Comparison of ENCODE assay signal across 8 cellular contexts in genomic region chr7:56063882-56064625, GRCh38. TPM values are rescaled to one million over a fixed set of nuclear protein-coding genes. Genes with fewer than 3 reads are reported as not detected.
DNase-seq lines count a peak whose midpoint lies in the region; ATAC-seq and TF ChIP-seq lines count a peak whose summit lies in the region.

Gene SUMF2 (plus strand): TSS chr7:56064286. CDS start chr7:56064312, 26 bp downstream.

- peaks cover 7% of the 10 kb centered on the region; the same call in 2 of the 3 replicates for H3K4me1 Mint-ChIP-seq in GM23338
- peaks cover 38% of the 10 kb centered on the region for H3K4me1 Mint-ChIP-seq in activated T-helper 2 cell treated with anti-CD3 and anti-CD28 coated beads, Interferon-gamma antibody, Interleukin-2, Interleukin-4, amounts not matched to agents 10 μg/mL and 5 μg/mL and 100 μg/mL, durations not matched to agents 14 hours and 24 hours and 36 hours (ENCODE audit: low read depth)
- H3K4me1 Mint-ChIP-seq in natural killer cell treated with Interleukin-12 subunit alpha and Interleukin-12 subunit beta and Interleukin-15 and Interleukin-18, amount 100 ng/mL, for 72 hours (ENCODE audit: low read depth in 2 of 2) = peaks cover 25 to 29% of the 10 kb centered on the region in 2 donors

- no peaks in the 10 kb centered on the region for H3K27me3 ChIP-seq in GM23338 (ENCODE audit: insufficient read depth)
- H3K27me3 ChIP-seq in RWPE2 (ENCODE audit: insufficient read depth, poor library complexity, severe bottlenecking) = no peaks in the 10 kb centered on the region

- no peaks in the 10 kb centered on the region for H3K9me3 Mint-ChIP-seq in GM23338
- H3K9me3 Mint-ChIP-seq in activated T-helper 2 cell treated with anti-CD3 and anti-CD28 coated beads, Interferon-gamma antibody, Interleukin-2, Interleukin-4, amounts not matched to agents 10 μg/mL and 5 μg/mL and 100 μg/mL, durations not matched to agents 14 hours and 24 hours and 36 hours = no peaks in the 10 kb centered on the region
- H3K9me3 Mint-ChIP-seq in natural killer cell treated with Interleukin-12 subunit alpha and Interleukin-12 subunit beta and Interleukin-15 and Interleukin-18, amount 100 ng/mL, for 72 hours = no peaks in the 10 kb centered on the region

- H3F3A ChIP-seq in GM23338 (replicated peaks; ENCODE audit: low read depth) = peaks cover 41% of the 10 kb centered on the region

- TF ChIP-seq CTCF in GM23338 (conservative IDR thresholded peaks at IDR 0.05; ENCODE audit: low read depth in 2 of 2) (no peak), RWPE2 (IDR thresholded peaks at IDR 0.05; ENCODE audit: poor library complexity, severe bottlenecking) (no peak)

- peaks cover 8% of the 10 kb centered on the region; the same call in 1 of the 2 replicates for H3K79me2 ChIP-seq in GM23338 (replicated peaks; ENCODE audit: insufficient read depth)

- peak; percentile 94 for ATAC-seq in GM23338
- ATAC-seq in RWPE2 (ENCODE audit: low read depth) = peak; percentile 84
- ATAC-seq in natural killer cell treated with Interleukin-12 subunit alpha and Interleukin-12 subunit beta and Interleukin-15 and Interleukin-18, amount 100 ng/mL, for 72 hours = peak; percentile 95 to 96
- peak; percentile 85 for ATAC-seq in stimulated activated naive CD8-positive, alpha-beta T cell treated with anti-CD3 and anti-CD28 coated beads, Interleukin-15, Interleukin-2, amounts not matched to agents 100 U/mL and 50 U/mL, for 24 hours

- H3K27ac ChIP-seq in GM23338 (ENCODE audit: low read depth) (peak within 1 kb of the TSS; percentile 96), RWPE2 (ENCODE audit: poor library complexity, severe bottlenecking) (peak within 1 kb of the TSS; percentile 69)

- H3K4me3 ChIP-seq in GM23338 (peak within 1 kb of the TSS; percentile 88), RWPE2 (ENCODE audit: severe bottlenecking) (peak within 1 kb of the TSS; percentile 88)

- no peaks in the 10 kb centered on the region for H3K4me1 ChIP-seq in GM23338 (ENCODE audit: insufficient read depth)
- H3K4me1 ChIP-seq in RWPE2 (ENCODE audit: insufficient read depth, poor library complexity, severe bottlenecking) = peaks cover 22% of the 10 kb centered on the region

- no peaks in the 10 kb centered on the region for H3K9me2 ChIP-seq in GM23338 (ENCODE audit: insufficient read depth)

- DNase-seq in EL (peak; percentile 88), GM23338 (ENCODE audit: low spot score) (peak; percentile 93), LHCN-M2 (ENCODE audit: low read depth) (peak; percentile 89), RWPE2 (ENCODE audit: low spot score) (peak; percentile 84), fibroblast of peridontal ligament (ENCODE audit: extremely low read depth) (peak; percentile 87)
- DNase-seq in activated T-helper 2 cell treated with anti-CD3 and anti-CD28 coated beads, Interferon-gamma antibody, Interleukin-2, Interleukin-4, amounts not matched to agents 10 μg/mL and 5 μg/mL and 100 μg/mL, durations not matched to agents 14 hours and 24 hours and 36 hours (ENCODE audit: low spot score) = peak; percentile 85
- DNase-seq in natural killer cell treated with Interleukin-12 subunit alpha and Interleukin-12 subunit beta and Interleukin-15 and Interleukin-18, amount 100 ng/mL, for 72 hours (ENCODE audit: low spot score) = peak; percentile 94
- peak; percentile 92 for DNase-seq in stimulated activated naive CD8-positive, alpha-beta T cell treated with anti-CD3 and anti-CD28 coated beads, Interleukin-15, Interleukin-2, amounts not matched to agents 100 U/mL and 50 U/mL, for 24 hours

- intact Hi-C loops in activated T-helper 2 cell treated with anti-CD3 and anti-CD28 coated beads, Interferon-gamma antibody, Interleukin-2, Interleukin-4, amounts not matched to agents 10 μg/mL and 5 μg/mL and 100 μg/mL, durations not matched to agents 14 hours and 24 hours and 36 hours (cut with micrococcal nuclease) = loop anchor here (1.0 to 5.0 kb wide), 4 partner anchors 13 to 697 kb away; partner anchors contain the start of genes CCT6A, CHCHD2, LANCL2 and PSPH

- peak within 1 kb of the TSS; percentile 90 for H2AFZ ChIP-seq in GM23338

- H3K27me3 Mint-ChIP-seq in GM23338 (ENCODE audit: insufficient read depth, low read depth, poor library complexity) = peaks cover 11% of the 10 kb centered on the region
- H3K27me3 Mint-ChIP-seq in activated T-helper 2 cell treated with anti-CD3 and anti-CD28 coated beads, Interferon-gamma antibody, Interleukin-2, Interleukin-4, amounts not matched to agents 10 μg/mL and 5 μg/mL and 100 μg/mL, durations not matched to agents 14 hours and 24 hours and 36 hours (ENCODE audit: low read depth) = no peaks in the 10 kb centered on the region
- H3K27me3 Mint-ChIP-seq in natural killer cell treated with Interleukin-12 subunit alpha and Interleukin-12 subunit beta and Interleukin-15 and Interleukin-18, amount 100 ng/mL, for 72 hours = no peaks in the 10 kb centered on the region

- peaks cover 41% of the 10 kb centered on the region for H3K36me3 ChIP-seq in GM23338 (ENCODE audit: insufficient read depth)
- H3K36me3 ChIP-seq in RWPE2 (ENCODE audit: low read depth) = peaks cover 66% of the 10 kb centered on the region

- H3K4me2 ChIP-seq in GM23338 = peak within 1 kb of the TSS; percentile 87

- H3K36me3 Mint-ChIP-seq in GM23338 (ENCODE audit: low read depth) = peaks cover 64% of the 10 kb centered on the region
- H3K36me3 Mint-ChIP-seq in activated T-helper 2 cell treated with anti-CD3 and anti-CD28 coated beads, Interferon-gamma antibody, Interleukin-2, Interleukin-4, amounts not matched to agents 10 μg/mL and 5 μg/mL and 100 μg/mL, durations not matched to agents 14 hours and 24 hours and 36 hours (ENCODE audit: low read depth) = peaks cover 61% of the 10 kb centered on the region
- H3K36me3 Mint-ChIP-seq in natural killer cell treated with Interleukin-12 subunit alpha and Interleukin-12 subunit beta and Interleukin-15 and Interleukin-18, amount 100 ng/mL, for 72 hours = peaks cover 34% of the 10 kb centered on the region

- no peaks in the 10 kb centered on the region for H3K9me3 ChIP-seq in RWPE2 (ENCODE audit: severe bottlenecking)

- H3K4me3 Mint-ChIP-seq in GM23338 = peak within 1 kb of the TSS; percentile 90
- peak within 1 kb of the TSS; percentile 90 for H3K4me3 Mint-ChIP-seq in activated T-helper 2 cell treated with anti-CD3 and anti-CD28 coated beads, Interferon-gamma antibody, Interleukin-2, Interleukin-4, amounts not matched to agents 10 μg/mL and 5 μg/mL and 100 μg/mL, durations not matched to agents 14 hours and 24 hours and 36 hours (ENCODE audit: low read depth)
- H3K4me3 Mint-ChIP-seq in natural killer cell treated with Interleukin-12 subunit alpha and Interleukin-12 subunit beta and Interleukin-15 and Interleukin-18, amount 100 ng/mL, for 72 hours = peak within 1 kb of the TSS; percentile 91

- H4K20me1 ChIP-seq in GM23338 (replicated peaks; ENCODE audit: insufficient read depth) = 0 out of 2 replicates have a peak, but pooled peaks cover 16% of the 10 kb centered on the region

- H3K27ac Mint-ChIP-seq in GM23338 = peak within 1 kb of the TSS; percentile 96
- H3K27ac Mint-ChIP-seq in activated T-helper 2 cell treated with anti-CD3 and anti-CD28 coated beads, Interferon-gamma antibody, Interleukin-2, Interleukin-4, amounts not matched to agents 10 μg/mL and 5 μg/mL and 100 μg/mL, durations not matched to agents 14 hours and 24 hours and 36 hours = peak within 1 kb of the TSS; percentile 78
- H3K27ac Mint-ChIP-seq in natural killer cell treated with Interleukin-12 subunit alpha and Interleukin-12 subunit beta and Interleukin-15 and Interleukin-18, amount 100 ng/mL, for 72 hours = peak within 1 kb of the TSS; percentile 92 to 98

TF ChIP-seq in GM23338, 12 proteins besides CTCF, POLR2A, EP300 and RAD21:
- TF ChIP-seq REST (IDR thresholded peaks at IDR 0.05; ENCODE audit: unreplicated experiment) = peak; percentile 22
- no peak for TF ChIP-seq NANOG (IDR thresholded peaks at IDR 0.05; ENCODE audit: borderline replicate concordance)
- peak; percentile 94 for TF ChIP-seq POLR2AphosphoS5 (IDR thresholded peaks at IDR 0.05; ENCODE audit: low read depth)
TF ChIP-seq in GM23338: peak in this region for 2.

RNA-seq across cellular contexts. Expression of gene SUMF2, which starts in this region (rescaled TPM):
- total RNA-seq in GM23338 (2014; rRNA removed; shearing (Covaris generic)) = 45.7 and 52.9 TPM in 2 replicates
- polyA plus RNA-seq in GM23338 (2016; fragmentation: Nextera tagmentation; extraction: Ambion mirVana) = 31.4 and 32.9 TPM in 2 replicates
- 252 and 253 TPM in 2 replicates for total RNA-seq in LHCN-M2 (2014; rRNA removed)
- polyA plus RNA-seq in LHCN-M2 (2012) = 201 TPM
- 153 and 158 TPM in 2 replicates for total RNA-seq in activated T-helper 2 cell treated with anti-CD3 and anti-CD28 coated beads, Interferon-gamma antibody, Interleukin-2, Interleukin-4, amounts not matched to agents 10 μg/mL and 5 μg/mL and 100 μg/mL, durations not matched to agents 14 hours and 24 hours and 36 hours
- total RNA-seq in natural killer cell treated with Interleukin-12 subunit alpha and Interleukin-12 subunit beta and Interleukin-15 and Interleukin-18, amount 100 ng/mL, for 72 hours = 100 to 1,000 TPM; 101 to 117 TPM

Comparison
In these comparisons a context has a peak if more than half of its experiments do, and no peak if none do; other contexts are left out.
1. Peak in every context shown above with its lines: DNase-seq, ATAC-seq, H3K4me3 ChIP-seq and H3K27ac ChIP-seq.